ENCODE assay signal across 8 cellular contexts in the genomic region with DNA sequence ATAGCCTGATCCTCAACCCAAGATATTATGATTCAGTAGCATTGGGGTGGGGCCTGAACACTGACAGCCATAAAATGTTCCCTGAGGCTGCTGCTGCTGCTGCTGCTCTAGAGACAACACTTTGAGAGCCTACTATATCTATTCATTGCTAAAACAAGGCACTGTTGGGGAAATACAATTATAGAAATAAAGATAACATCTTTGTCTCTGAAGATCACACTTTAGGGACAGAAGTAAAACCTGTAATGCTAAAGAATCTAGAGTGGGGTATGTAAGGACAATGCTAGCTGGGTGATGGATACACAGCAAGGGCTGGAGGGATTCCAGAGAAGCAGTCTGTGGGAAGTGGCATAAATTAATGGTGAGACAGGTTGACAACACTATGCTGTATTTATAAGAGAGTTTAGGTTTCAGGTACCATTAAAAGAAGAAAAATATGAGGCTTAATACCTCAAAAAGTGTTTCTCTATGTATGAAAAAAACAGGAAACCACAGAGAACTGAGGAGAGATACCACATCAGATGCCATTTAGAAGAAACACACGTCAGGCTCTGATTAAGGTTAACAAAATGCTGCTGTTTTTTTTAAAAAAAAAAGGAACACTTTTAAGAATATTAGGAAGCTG.
DNase-seq lines count a peak whose midpoint lies in the region; ATAC-seq and TF ChIP-seq lines count a peak whose summit lies in the region.

No MANE protein-coding gene starts in this region.

- intact Hi-C loops in vagina (cut with DNase I) = no loop called here

- peaks cover 16% of the 10 kb centered on the region for H3K4me1 ChIP-seq in vagina

- DNase-seq in activated CD8-positive, alpha-beta memory T cell treated with anti-CD3 and anti-CD28 coated beads for 1 hour (ENCODE audit: extremely low read depth in 1 of 2, low read depth in 1 of 2) = peak; percentile 14 to 27
- DNase-seq in activated CD8-positive, alpha-beta memory T cell treated with anti-CD3 and anti-CD28 coated beads, Interleukin-2, amount 50 U/mL, for 48 hours = no peak
- DNase-seq in activated naive CD8-positive, alpha-beta T cell treated with anti-CD3 and anti-CD28 coated beads, Interleukin-2, amount 10 ng/mL, durations not matched to agents 7 days and 5 days = no peak
- DNase-seq in progenitor cell of endocrine pancreas (ENCODE audit: low spot score, unreplicated experiment) = no peak
- no peak for DNase-seq in iPS-NIHi7 (ENCODE audit: extremely low spot score)
- no peak for DNase-seq in vagina (ENCODE audit: extremely low spot score in 2 of 2)
- no peak for DNase-seq in SW 1271 (lab: John Stamatoyannopoulos, UW)

- H3K27ac ChIP-seq in KOPT-K1 (ENCODE audit: low read depth, low read length, poor library complexity, severe bottlenecking) (peak overlapping the region; percentile 18), vagina (no peak overlapping the region)

- peaks cover 2% of the 10 kb centered on the region for H3K9me3 Mint-ChIP-seq in activated naive CD8-positive, alpha-beta T cell treated with anti-CD3 and anti-CD28 coated beads, Interleukin-2, amount 10 ng/mL, durations not matched to agents 7 days and 5 days
- no peaks in the 10 kb centered on the region for H3K9me3 Mint-ChIP-seq in progenitor cell of endocrine pancreas (ENCODE audit: low read depth)

- TF ChIP-seq CTCF in progenitor cell of endocrine pancreas (IDR thresholded peaks at IDR 0.05; ENCODE audit: unreplicated experiment) (no peak), vagina (IDR thresholded peaks at IDR 0.05) (no peak)

- H3K4me1 Mint-ChIP-seq in activated naive CD8-positive, alpha-beta T cell treated with anti-CD3 and anti-CD28 coated beads, Interleukin-2, amount 10 ng/mL, durations not matched to agents 7 days and 5 days = peaks cover 65% of the 10 kb centered on the region
- peaks cover 16% of the 10 kb centered on the region for H3K4me1 Mint-ChIP-seq in progenitor cell of endocrine pancreas (ENCODE audit: low read depth)

- H3K4me3 ChIP-seq in vagina = no peak overlapping the region

- TF ChIP-seq POLR2A in vagina (IDR thresholded peaks at IDR 0.05) = no peak

- peaks cover 43% of the 10 kb centered on the region for H3K36me3 Mint-ChIP-seq in activated naive CD8-positive, alpha-beta T cell treated with anti-CD3 and anti-CD28 coated beads, Interleukin-2, amount 10 ng/mL, durations not matched to agents 7 days and 5 days
- H3K36me3 Mint-ChIP-seq in progenitor cell of endocrine pancreas (ENCODE audit: insufficient read depth) = peaks cover 2% of the 10 kb centered on the region

- ATAC-seq in activated naive CD8-positive, alpha-beta T cell treated with anti-CD3 and anti-CD28 coated beads, Interleukin-2, amount 10 ng/mL, durations not matched to agents 7 days and 5 days (ENCODE audit: low read depth) = peak; percentile 79

- H3K27ac Mint-ChIP-seq in activated naive CD8-positive, alpha-beta T cell treated with anti-CD3 and anti-CD28 coated beads, Interleukin-2, amount 10 ng/mL, durations not matched to agents 7 days and 5 days = peak overlapping the region; percentile 96
- H3K27ac Mint-ChIP-seq in progenitor cell of endocrine pancreas = peak overlapping the region; percentile 58

- no peaks in the 10 kb centered on the region for H3K27me3 ChIP-seq in vagina

- H3K27me3 Mint-ChIP-seq in activated naive CD8-positive, alpha-beta T cell treated with anti-CD3 and anti-CD28 coated beads, Interleukin-2, amount 10 ng/mL, durations not matched to agents 7 days and 5 days = no peaks in the 10 kb centered on the region
- no peaks in the 10 kb centered on the region for H3K27me3 Mint-ChIP-seq in progenitor cell of endocrine pancreas

- POLR2A ChIA-PET in activated naive CD8-positive, alpha-beta T cell treated with anti-CD3 and anti-CD28 coated beads, Interleukin-2, amount 10 ng/mL, durations not matched to agents 7 days and 5 days (lab: Charles Lee) = interaction anchor here (0.7 to 0.8 kb wide), 2 partner anchors 14 to 116 kb away, joined by 4 read pairs; partner anchors contain the start of gene CBLB

- peak overlapping the region; percentile 69 for H3K4me3 Mint-ChIP-seq in activated naive CD8-positive, alpha-beta T cell treated with anti-CD3 and anti-CD28 coated beads, Interleukin-2, amount 10 ng/mL, durations not matched to agents 7 days and 5 days
- H3K4me3 Mint-ChIP-seq in progenitor cell of endocrine pancreas (ENCODE audit: low read depth) = no peak overlapping the region

- H3K36me3 ChIP-seq in KOPT-K1 (ENCODE audit: insufficient read depth, low read length) = no peaks in the 10 kb centered on the region
- H3K36me3 ChIP-seq in vagina = no peaks in the 10 kb centered on the region

- no peaks in the 10 kb centered on the region for H3K9me3 ChIP-seq in KOPT-K1 (ENCODE audit: insufficient read depth, low read length, poor library complexity, severe bottlenecking)
- H3K9me3 ChIP-seq in vagina = no peaks in the 10 kb centered on the region

Comparison
In these comparisons a context has a peak if more than half of its experiments do, and no peak if none do; other contexts are left out.
1. DNase-seq: peak in activated CD8-positive, alpha-beta memory T cell treated with anti-CD3 and anti-CD28 coated beads for 1 hour (2 of 2); none in activated CD8-positive, alpha-beta memory T cell treated with anti-CD3 and anti-CD28 coated beads, Interleukin-2, amount 50 U/mL, for 48 hours (single experiment), activated naive CD8-positive, alpha-beta T cell treated with anti-CD3 and anti-CD28 coated beads, Interleukin-2, amount 10 ng/mL, durations not matched to agents 7 days and 5 days (single experiment), progenitor cell of endocrine pancreas (single experiment), iPS-NIHi7 (single experiment), vagina (0 of 2) and SW 1271 (0 of 2).